ENCODE assay signal across 21 cellular contexts in the genomic region with DNA sequence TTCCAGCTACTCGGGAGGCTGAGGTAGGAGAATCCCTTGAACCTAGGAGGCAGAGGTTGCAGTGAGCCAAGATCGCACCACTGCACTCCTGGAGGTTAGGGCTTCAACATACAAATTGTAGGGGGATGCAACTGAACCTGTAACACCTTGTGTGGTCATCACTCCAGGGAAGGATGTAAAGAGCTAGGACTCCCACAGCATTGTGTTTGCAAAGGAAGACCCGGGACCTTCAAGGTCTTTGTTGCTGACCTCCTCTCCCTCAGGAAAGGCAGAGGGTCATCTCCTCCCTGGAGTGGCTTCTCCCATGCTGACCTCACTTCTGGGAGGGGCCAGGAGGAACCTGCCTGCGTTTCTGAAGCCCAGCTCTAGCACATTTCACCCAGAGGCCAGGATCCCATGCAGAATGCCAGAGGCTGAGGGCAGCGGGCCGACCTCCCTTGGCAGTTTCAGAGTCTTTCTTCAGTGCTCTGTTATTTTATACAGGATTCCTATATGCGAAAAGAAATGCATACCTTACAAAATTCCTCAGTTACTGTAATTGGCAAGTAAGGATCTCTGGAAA.
DNase-seq lines count a peak whose midpoint lies in the region; ATAC-seq and TF ChIP-seq lines count a peak whose summit lies in the region.
"Had no signal": no experiment of that assay in that cellular context is flagged by ENCODE, and none has a peak within 500 bp of the region (broad histone marks: within the 10 kb centered on the region; RNA-seq: fewer than 3 reads in every experiment).

No MANE protein-coding gene starts in this region.

- H3K9me3 Mint-ChIP-seq in activated naive CD8-positive, alpha-beta T cell treated with anti-CD3 and anti-CD28 coated beads, Interleukin-2, amount 10 ng/mL, durations not matched to agents 7 days and 5 days, result no peaks in the 10 kb centered on the region
- H3K9me3 Mint-ChIP-seq in activated naive CD8-positive, alpha-beta T cell treated with anti-CD3 and anti-CD28 coated beads for 36 hours, result no peaks in the 10 kb centered on the region
- H3K9me3 Mint-ChIP-seq in chondrocyte (ENCODE audit: low read depth), result no peaks in the 10 kb centered on the region
- no peaks in the 10 kb centered on the region for H3K9me3 Mint-ChIP-seq in nephron progenitor cell

- no peak for ATAC-seq in activated naive CD8-positive, alpha-beta T cell treated with anti-CD3 and anti-CD28 coated beads, Interleukin-2, amount 10 ng/mL, durations not matched to agents 7 days and 5 days (ENCODE audit: low read depth)
- ATAC-seq in GM18867 (IDR thresholded peaks at IDR 0.05; ENCODE audit: unreplicated experiment), result no peak
- ATAC-seq in HG03469 (IDR thresholded peaks at IDR 0.05; ENCODE audit: unreplicated experiment), result no peak
- no peak for ATAC-seq in HG03097 (IDR thresholded peaks at IDR 0.05; ENCODE audit: low FRiP score, unreplicated experiment)
- ATAC-seq in HG03432 (IDR thresholded peaks at IDR 0.05; ENCODE audit: unreplicated experiment), result no peak
- ATAC-seq: SK-N-SH treated with all-trans-retinoic acid at 6 μM for 48 hours had no signal

- H3K36me3 Mint-ChIP-seq in activated naive CD8-positive, alpha-beta T cell treated with anti-CD3 and anti-CD28 coated beads, Interleukin-2, amount 10 ng/mL, durations not matched to agents 7 days and 5 days, result no peaks in the 10 kb centered on the region
- no peaks in the 10 kb centered on the region for H3K36me3 Mint-ChIP-seq in activated naive CD8-positive, alpha-beta T cell treated with anti-CD3 and anti-CD28 coated beads for 36 hours
- peaks cover 3% of the 10 kb centered on the region for H3K36me3 Mint-ChIP-seq in chondrocyte (ENCODE audit: low read depth)
- H3K36me3 Mint-ChIP-seq in nephron progenitor cell (ENCODE audit: low read depth), result peaks cover 5% of the 10 kb centered on the region
- H3K36me3 Mint-ChIP-seq: CD8-positive, alpha-beta memory T cell had no signal

- DNase-seq in activated naive CD8-positive, alpha-beta T cell treated with anti-CD3 and anti-CD28 coated beads, Interleukin-2, amount 10 ng/mL, durations not matched to agents 7 days and 5 days, result peak; percentile 4
- DNase-seq in activated naive CD8-positive, alpha-beta T cell treated with anti-CD3 and anti-CD28 coated beads for 36 hours, result no peak
- DNase-seq in chondrocyte (ENCODE audit: low spot score), result peak; percentile 33
- DNase-seq in nephron progenitor cell, result no peak
- DNase-seq: AML-193; C1 segment of cervical spinal cord; Calu3; CD8-positive, alpha-beta memory T cell; GOT3; NCI-H1092 treated with DMSO at 0.1 percent for 48 hours; NCI-H1436 treated with DMSO at 0.1 percent for 48 hours; NCI-H1930; NCI-H345; NCI-H524; NCI-H774; NK-92 treated with Interleukin-12 subunit alpha and Interleukin-12 subunit beta, amount 100 ng/mL, for 24 hours had no signal

- TF ChIP-seq CTCF in chondrocyte (IDR thresholded peaks at IDR 0.05) (no peak), nephron progenitor cell (IDR thresholded peaks at IDR 0.05) (no peak)

- no peak overlapping the region for H3K4me3 Mint-ChIP-seq in activated naive CD8-positive, alpha-beta T cell treated with anti-CD3 and anti-CD28 coated beads, Interleukin-2, amount 10 ng/mL, durations not matched to agents 7 days and 5 days
- no peak overlapping the region for H3K4me3 Mint-ChIP-seq in activated naive CD8-positive, alpha-beta T cell treated with anti-CD3 and anti-CD28 coated beads for 36 hours
- H3K4me3 Mint-ChIP-seq in chondrocyte (ENCODE audit: unreplicated experiment) (no peak overlapping the region), nephron progenitor cell (no peak overlapping the region)
- H3K4me3 Mint-ChIP-seq: CD8-positive, alpha-beta memory T cell had no signal

- no peak overlapping the region for H3K27ac Mint-ChIP-seq in activated naive CD8-positive, alpha-beta T cell treated with anti-CD3 and anti-CD28 coated beads, Interleukin-2, amount 10 ng/mL, durations not matched to agents 7 days and 5 days
- H3K27ac Mint-ChIP-seq in activated naive CD8-positive, alpha-beta T cell treated with anti-CD3 and anti-CD28 coated beads for 36 hours, result no peak overlapping the region
- H3K27ac Mint-ChIP-seq in chondrocyte (ENCODE audit: unreplicated experiment) (no peak overlapping the region), nephron progenitor cell (peak overlapping the region; percentile 78)
- H3K27ac Mint-ChIP-seq: CD8-positive, alpha-beta memory T cell had no signal

- peaks cover 2% of the 10 kb centered on the region for H3K27me3 Mint-ChIP-seq in activated naive CD8-positive, alpha-beta T cell treated with anti-CD3 and anti-CD28 coated beads, Interleukin-2, amount 10 ng/mL, durations not matched to agents 7 days and 5 days
- H3K27me3 Mint-ChIP-seq in activated naive CD8-positive, alpha-beta T cell treated with anti-CD3 and anti-CD28 coated beads for 36 hours, result peaks cover 3% of the 10 kb centered on the region
- H3K27me3 Mint-ChIP-seq in chondrocyte (ENCODE audit: low read depth) (no peaks in the 10 kb centered on the region), nephron progenitor cell (ENCODE audit: low read depth, poor library complexity) (peaks cover 6% of the 10 kb centered on the region)

- POLR2A ChIA-PET in activated naive CD8-positive, alpha-beta T cell treated with anti-CD3 and anti-CD28 coated beads, Interleukin-2, amount 10 ng/mL, durations not matched to agents 7 days and 5 days (lab: Charles Lee), result no interaction called here

- H3K4me1 Mint-ChIP-seq in activated naive CD8-positive, alpha-beta T cell treated with anti-CD3 and anti-CD28 coated beads, Interleukin-2, amount 10 ng/mL, durations not matched to agents 7 days and 5 days, result no peaks in the 10 kb centered on the region
- no peaks in the 10 kb centered on the region for H3K4me1 Mint-ChIP-seq in activated naive CD8-positive, alpha-beta T cell treated with anti-CD3 and anti-CD28 coated beads for 36 hours
- H3K4me1 Mint-ChIP-seq in chondrocyte (ENCODE audit: low read depth) (peaks cover 24% of the 10 kb centered on the region), nephron progenitor cell (peaks cover 55% of the 10 kb centered on the region)
- H3K4me1 Mint-ChIP-seq: CD8-positive, alpha-beta memory T cell had no signal

Comparison
In these comparisons a context has a peak if more than half of its experiments do, and no peak if none do; other contexts are left out.
1. DNase-seq: peak in activated naive CD8-positive, alpha-beta T cell treated with anti-CD3 and anti-CD28 coated beads, Interleukin-2, amount 10 ng/mL, durations not matched to agents 7 days and 5 days (single experiment) and chondrocyte (single experiment); none in activated naive CD8-positive, alpha-beta T cell treated with anti-CD3 and anti-CD28 coated beads for 36 hours (single experiment) and nephron progenitor cell (single experiment).